Comparison of ENCODE assay signal across 8 cellular contexts in genomic region chr9:109411818-109412352, GRCh38.
A peak's percentile ranks its signal among the peaks of the same experiment; 100 is the strongest.
DNase-seq lines count a peak whose midpoint lies in the region; ATAC-seq and TF ChIP-seq lines count a peak whose summit lies in the region.

No MANE protein-coding gene starts in this region.

- no peak overlapping the region for H3K4me3 ChIP-seq in KMS-11 (IDR thresholded peaks at IDR 0.05; ENCODE audit: insufficient read depth, low read depth, low read length)

- no peaks in the 10 kb centered on the region for H4K20me1 ChIP-seq in KMS-11 (ENCODE audit: insufficient read depth)

- H3K36me3 ChIP-seq in KMS-11 (ENCODE audit: insufficient read depth) = no peaks in the 10 kb centered on the region

- no peaks in the 10 kb centered on the region for H3K9me3 Mint-ChIP-seq in activated T-cell treated with anti-CD3 and anti-CD28 coated beads, Interleukin-2, amount 50 U/mL, for 24 hours
- H3K9me3 Mint-ChIP-seq in activated CD4-positive, alpha-beta memory T cell treated with anti-CD3 and anti-CD28 coated beads, Interleukin-2, amount 10 ng/mL, durations not matched to agents 7 days and 5 days = no peaks in the 10 kb centered on the region

- H3K27me3 Mint-ChIP-seq in activated T-cell treated with anti-CD3 and anti-CD28 coated beads, Interleukin-2, amount 50 U/mL, for 24 hours = peaks cover 28% of the 10 kb centered on the region
- peaks cover 5% of the 10 kb centered on the region for H3K27me3 Mint-ChIP-seq in activated CD4-positive, alpha-beta memory T cell treated with anti-CD3 and anti-CD28 coated beads, Interleukin-2, amount 10 ng/mL, durations not matched to agents 7 days and 5 days

- no peak for DNase-seq in activated T-cell treated with anti-CD3 and anti-CD28 coated beads, Interleukin-2, amount 50 U/mL, for 24 hours
- DNase-seq in activated T-cell treated with anti-CD3 and anti-CD28 coated beads, Interleukin-2, amount 50 U/mL, for 1 hour = no peak
- peak; percentile 32 for DNase-seq in activated CD4-positive, alpha-beta memory T cell treated with anti-CD3 and anti-CD28 coated beads, Interleukin-2, amount 10 ng/mL, durations not matched to agents 7 days and 5 days
- DNase-seq in iPS-NIHi7 (ENCODE audit: extremely low spot score) (peak; percentile 34), cerebellar nuclear complex (lab: John Stamatoyannopoulos, UW) (no peak), hepatic stellate cell (ENCODE audit: low spot score) (no peak)

- H3K4me1 ChIP-seq in KMS-11 (ENCODE audit: low read depth, poor library complexity, severe bottlenecking) = peaks cover 50% of the 10 kb centered on the region

- no peaks in the 10 kb centered on the region for H3K27me3 ChIP-seq in KMS-11 (ENCODE audit: insufficient read depth, low read depth)

- POLR2A ChIA-PET in activated CD4-positive, alpha-beta memory T cell treated with anti-CD3 and anti-CD28 coated beads, Interleukin-2, amount 10 ng/mL, durations not matched to agents 7 days and 5 days (lab: Charles Lee) = interaction anchor here (1.8 kb wide), 1 partner anchor 8 kb away, joined by 5 read pairs; no protein-coding TSS in a partner anchor

- H3K36me3 Mint-ChIP-seq in activated T-cell treated with anti-CD3 and anti-CD28 coated beads, Interleukin-2, amount 50 U/mL, for 24 hours (ENCODE audit: low read depth) = no peaks in the 10 kb centered on the region
- H3K36me3 Mint-ChIP-seq in activated CD4-positive, alpha-beta memory T cell treated with anti-CD3 and anti-CD28 coated beads, Interleukin-2, amount 10 ng/mL, durations not matched to agents 7 days and 5 days (ENCODE audit: low read depth) = no peaks in the 10 kb centered on the region

- H3K27ac ChIP-seq in KMS-11 = no peak overlapping the region

- H3K27ac Mint-ChIP-seq in activated T-cell treated with anti-CD3 and anti-CD28 coated beads, Interleukin-2, amount 50 U/mL, for 24 hours = peak overlapping the region; percentile 81
- peak overlapping the region; percentile 38 for H3K27ac Mint-ChIP-seq in activated CD4-positive, alpha-beta memory T cell treated with anti-CD3 and anti-CD28 coated beads, Interleukin-2, amount 10 ng/mL, durations not matched to agents 7 days and 5 days

- H3K79me2 ChIP-seq in KMS-11 (ENCODE audit: insufficient read depth, low read depth) = no peaks in the 10 kb centered on the region

- no peak overlapping the region for H2AFZ ChIP-seq in KMS-11 (ENCODE audit: low read depth)

- H3K9ac ChIP-seq in KMS-11 = no peak overlapping the region

- peak overlapping the region; percentile 9 for H3K4me3 Mint-ChIP-seq in activated T-cell treated with anti-CD3 and anti-CD28 coated beads, Interleukin-2, amount 50 U/mL, for 24 hours
- no peak overlapping the region for H3K4me3 Mint-ChIP-seq in activated CD4-positive, alpha-beta memory T cell treated with anti-CD3 and anti-CD28 coated beads, Interleukin-2, amount 10 ng/mL, durations not matched to agents 7 days and 5 days

- 0 out of 2 replicates have a peak overlapping the region, but pooled peaks have one; percentile 22 for H3K4me2 ChIP-seq in KMS-11

- peak; percentile 62 for TF ChIP-seq CTCF in KMS-11 (conservative IDR thresholded peaks at IDR 0.05; ENCODE audit: low read depth, low read length)

- peak; percentile 51 for ATAC-seq in GM21717 (IDR thresholded peaks at IDR 0.05; ENCODE audit: unreplicated experiment)

- CTCF ChIA-PET in activated CD4-positive, alpha-beta memory T cell treated with anti-CD3 and anti-CD28 coated beads, Interleukin-2, amount 10 ng/mL, durations not matched to agents 7 days and 5 days (lab: Charles Lee) = interaction anchor here (0.5 to 1.9 kb wide), 8 partner anchors 10 to 495 kb away, joined by 3 to 18 read pairs (median 4); no protein-coding TSS in a partner anchor

- H3K4me1 Mint-ChIP-seq in activated T-cell treated with anti-CD3 and anti-CD28 coated beads, Interleukin-2, amount 50 U/mL, for 24 hours (ENCODE audit: low read depth) = peaks cover 35% of the 10 kb centered on the region
- H3K4me1 Mint-ChIP-seq in activated CD4-positive, alpha-beta memory T cell treated with anti-CD3 and anti-CD28 coated beads, Interleukin-2, amount 10 ng/mL, durations not matched to agents 7 days and 5 days = peaks cover 30% of the 10 kb centered on the region

Comparison
In these comparisons a context has a peak if more than half of its experiments do, and no peak if none do; other contexts are left out.
1. DNase-seq: peak in activated CD4-positive, alpha-beta memory T cell treated with anti-CD3 and anti-CD28 coated beads, Interleukin-2, amount 10 ng/mL, durations not matched to agents 7 days and 5 days (single experiment) and iPS-NIHi7 (single experiment); none in activated T-cell treated with anti-CD3 and anti-CD28 coated beads, Interleukin-2, amount 50 U/mL, for 24 hours (single experiment), activated T-cell treated with anti-CD3 and anti-CD28 coated beads, Interleukin-2, amount 50 U/mL, for 1 hour (single experiment), cerebellar nuclear complex (0 of 2) and hepatic stellate cell (single experiment).